Comparison of ENCODE assay signal across 8 cellular contexts in genomic region chr7:10973061-10973941, GRCh38. TPM values are rescaled to one million over a fixed set of nuclear protein-coding genes. Genes with fewer than 3 reads are reported as not detected.
A peak's percentile ranks its signal among the peaks of the same experiment; 100 is the strongest.
DNase-seq lines count a peak whose midpoint lies in the region; ATAC-seq lines count a peak whose summit lies in the region.

TSS of gene PHF14 (plus strand) at chr7:10973872. CDS start at chr7:10974324, 452 bp downstream.

- H3K36me3 ChIP-seq in effector memory CD4-positive, alpha-beta T cell (ENCODE audit: control insufficient read depth, insufficient read depth, low read length), result no peaks in the 10 kb centered on the region

- H3K9me3 ChIP-seq in effector memory CD4-positive, alpha-beta T cell (ENCODE audit: control insufficient read depth, low read length), result no peaks in the 10 kb centered on the region

- peaks cover 9% of the 10 kb centered on the region for H3K4me1 ChIP-seq in effector memory CD4-positive, alpha-beta T cell (ENCODE audit: control insufficient read depth, insufficient read depth, low read length, poor library complexity, severe bottlenecking)

- peak within 1 kb of the TSS; percentile 66 for H3K27ac ChIP-seq in effector memory CD4-positive, alpha-beta T cell (ENCODE audit: insufficient read depth, low read length, poor library complexity, severe bottlenecking)

- ATAC-seq in GM21360 (IDR thresholded peaks at IDR 0.05; ENCODE audit: unreplicated experiment), result peak; percentile 98

- DNase-seq in COLO668 (lab: John Stamatoyannopoulos, UW; ENCODE audit: unreplicated experiment), result peak; percentile 99
- peak; percentile 97 for DNase-seq in HT1080 (ENCODE audit: low read depth)
- DNase-seq in NOMO-1 treated with DMSO at 0.1 percent for 48 hours (lab: John Stamatoyannopoulos, UW; ENCODE audit: unreplicated experiment), result peak; percentile 97
- peak; percentile 90 to 93 for DNase-seq in activated CD8-positive, alpha-beta memory T cell treated with anti-CD3 and anti-CD28 coated beads for 4 hours (ENCODE audit: low read depth in 2 of 2)
- DNase-seq in effector memory CD4-positive, alpha-beta T cell, result peak; percentile 90 to 92 (median 91)
- DNase-seq in medulla oblongata (ENCODE audit: extremely low spot score), result peak; percentile 97
- DNase-seq in stimulated activated CD8-positive, alpha-beta memory T cell treated with anti-CD3 and anti-CD28 coated beads, Interleukin-12 subunit alpha, Interleukin-12 subunit beta, amount 100 ng/mL, for 1 hour (ENCODE audit: low read depth), result peak; percentile 89

- peak within 1 kb of the TSS; percentile 70 for H3K4me3 ChIP-seq in effector memory CD4-positive, alpha-beta T cell (ENCODE audit: insufficient read depth, low read depth, low read length, poor library complexity, severe bottlenecking)

- no peaks in the 10 kb centered on the region for H3K27me3 ChIP-seq in effector memory CD4-positive, alpha-beta T cell (replicated peaks; ENCODE audit: control insufficient read depth, insufficient read depth, low read length, poor library complexity, severe bottlenecking)

RNA-seq across cellular contexts. Expression of gene PHF14, which starts in this region (rescaled TPM):
- total RNA-seq in HT1080 (2014; rRNA removed; shearing (Covaris generic)), result 29.4 and 30.7 TPM in 2 replicates
- 21.4 and 21.5 TPM in 2 replicates for polyA plus RNA-seq in HT1080 (2015; cell fraction: cytosol; rRNA removed)
- 44.1 and 46.2 TPM in 2 replicates for polyA plus RNA-seq in HT1080 (2015; cell fraction: nucleus; rRNA removed)

Comparison
In these comparisons a context has a peak if more than half of its experiments do, and no peak if none do; other contexts are left out.
1. Peak in every context shown above with its lines: DNase-seq, ATAC-seq, H3K4me3 ChIP-seq and H3K27ac ChIP-seq.